20 cellular contexts compared by ENCODE assay signal in the genomic region with DNA sequence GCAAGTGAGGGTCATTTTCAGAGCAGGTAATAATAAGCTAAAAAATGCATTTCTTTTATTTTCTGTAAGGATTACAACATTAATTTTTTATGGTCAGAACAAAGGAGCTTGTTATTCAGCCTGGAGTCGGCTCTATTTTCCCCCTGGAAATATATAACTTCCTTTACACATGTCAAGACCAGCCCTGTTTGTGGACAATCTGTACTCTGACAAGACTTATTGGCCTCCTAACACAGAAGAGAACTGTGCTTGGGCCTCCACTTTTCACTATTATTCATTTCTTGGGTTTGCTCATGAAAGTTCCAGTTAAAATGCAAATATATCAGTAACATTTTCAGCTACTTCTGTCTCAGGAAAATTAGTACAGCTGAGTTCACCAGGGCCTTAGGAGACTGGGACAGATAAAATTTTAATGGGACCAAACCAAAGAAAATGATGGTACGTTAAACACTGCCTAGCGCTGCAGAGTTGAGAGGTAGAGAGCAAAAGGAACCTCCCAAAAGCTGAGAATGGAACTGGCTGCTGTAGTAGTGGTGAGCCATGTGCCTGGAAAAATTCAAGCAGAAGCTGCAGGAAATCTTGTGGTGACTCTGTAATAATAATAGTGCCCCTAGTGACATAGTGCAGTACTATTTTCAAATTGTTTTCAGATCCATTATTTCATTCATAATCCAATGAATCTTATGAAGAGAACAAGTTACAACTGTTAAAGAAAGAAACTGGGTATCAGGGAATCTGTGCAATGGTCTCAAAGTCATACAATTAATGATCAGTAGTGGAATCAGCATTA.
DNase-seq lines count a peak whose midpoint lies in the region; TF ChIP-seq lines count a peak whose summit lies in the region.
"Had no signal": no experiment of that assay in that cellular context is flagged by ENCODE, and none has a peak within 500 bp of the region (broad histone marks: within the 10 kb centered on the region; RNA-seq: fewer than 3 reads in every experiment).

No MANE protein-coding gene starts in this region.

- no peaks in the 10 kb centered on the region for H3K27me3 Mint-ChIP-seq in H9 (ENCODE audit: low read depth)
- H3K27me3 Mint-ChIP-seq: activated naive CD8-positive, alpha-beta T cell treated with anti-CD3 and anti-CD28 coated beads, Interleukin-2, amount 10 ng/mL, durations not matched to agents 7 days and 5 days had no signal

- peaks cover 0 to 2% (median 0%) of the 10 kb centered on the region in 3 experiments; a peak in 1 of 7 replicates for H3K36me3 Mint-ChIP-seq in H9 (ENCODE audit: insufficient read depth in 1 of 3, low read depth in 3 of 3)
- H3K36me3 Mint-ChIP-seq: activated naive CD8-positive, alpha-beta T cell treated with anti-CD3 and anti-CD28 coated beads, Interleukin-2, amount 10 ng/mL, durations not matched to agents 7 days and 5 days; CD8-positive, alpha-beta T cell; immature natural killer cell had no signal

- no peak overlapping the region for H3T11ph ChIP-seq in H9 (ENCODE audit: low read length)

- H3K9me3 ChIP-seq in H9 (ENCODE audit: control insufficient read depth, low read depth, low read length) (no peaks in the 10 kb centered on the region), hepatocyte (ENCODE audit: low read depth) (no peaks in the 10 kb centered on the region), transverse colon (no peaks in the 10 kb centered on the region)
- H3K9me3 ChIP-seq: right lobe of liver had no signal

- H3K79me1 ChIP-seq in H9 (ENCODE audit: insufficient read depth, low read depth, low read length, poor library complexity, severe bottlenecking) = no peaks in the 10 kb centered on the region

- no peak for TF ChIP-seq EP300 in transverse colon (IDR thresholded peaks at IDR 0.05; ENCODE audit: low read depth)

- H4K20me1 ChIP-seq in H9 (ENCODE audit: control insufficient read depth, insufficient read depth, insufficient read length) = no peaks in the 10 kb centered on the region
- no peaks in the 10 kb centered on the region for H4K20me1 ChIP-seq in hepatocyte (ENCODE audit: insufficient read depth, poor library complexity, severe bottlenecking)

- no peak overlapping the region for H2BK15ac ChIP-seq in H9 (ENCODE audit: low read depth, low read length)

- no peak for TF ChIP-seq POLR2A in transverse colon (IDR thresholded peaks at IDR 0.05)

- H2BK5ac ChIP-seq in H9 (ENCODE audit: insufficient read length, low read length) = no peak overlapping the region

- H4K91ac ChIP-seq in H9 (ENCODE audit: insufficient read length, low read depth, low read length) = no peak overlapping the region

- H3K9ac ChIP-seq in H9 (ENCODE audit: extremely low read depth, insufficient read length, low read length) = no peak overlapping the region
- H3K9ac ChIP-seq: KMS-11 had no signal

- H3K27ac ChIP-seq in H9 (ENCODE audit: insufficient read length, low read depth, low read length) = no peak overlapping the region
- H3K27ac ChIP-seq in hepatocyte = no peak overlapping the region
- no peak overlapping the region for H3K27ac ChIP-seq in transverse colon
- H3K27ac ChIP-seq: heart left ventricle, KMS-11, right lobe of liver had no signal

- no peak overlapping the region for H4K8ac ChIP-seq in H9 (replicated peaks; ENCODE audit: insufficient read length, low read depth, low read length)

- no peak overlapping the region for H2BK20ac ChIP-seq in H9 (ENCODE audit: low read depth, low read length, poor library complexity, severe bottlenecking)

- H3K56ac ChIP-seq in H9 (ENCODE audit: insufficient read length, low read depth, low read length) = no peak overlapping the region

- H3K36me3 ChIP-seq in hepatocyte (replicated peaks; ENCODE audit: insufficient read depth, low read depth) (no peaks in the 10 kb centered on the region), transverse colon (no peaks in the 10 kb centered on the region)
- H3K36me3 ChIP-seq: heart left ventricle, right lobe of liver had no signal

- H3K14ac ChIP-seq in H9 (ENCODE audit: insufficient read depth, low read length) = no peak overlapping the region

- H3K79me2 ChIP-seq in H9 (ENCODE audit: insufficient read depth, low read length) = no peaks in the 10 kb centered on the region
- no peaks in the 10 kb centered on the region for H3K79me2 ChIP-seq in hepatocyte

- H2BK12ac ChIP-seq in H9 (ENCODE audit: insufficient read length, low read depth, low read length) = no peak overlapping the region

- H2AK5ac ChIP-seq in H9 (ENCODE audit: insufficient read length, low read length) = no peak overlapping the region

- H3K4me3 Mint-ChIP-seq in H9 = no peak overlapping the region
- H3K4me3 Mint-ChIP-seq: activated CD4-positive, alpha-beta T cell treated with anti-CD3 and anti-CD28 coated beads for 36 hours; activated naive CD8-positive, alpha-beta T cell treated with anti-CD3 and anti-CD28 coated beads, Interleukin-2, amount 10 ng/mL, durations not matched to agents 7 days and 5 days; CD8-positive, alpha-beta T cell; immature natural killer cell had no signal

- in situ Hi-C loops in SK-MEL-5 (cut with HindIII; ENCODE audit: low pct_unique_long_range_greater_than_20kb, low sequenced_read_pairs) (no loop called here), transverse colon (cut with MboI; ENCODE audit: low pct_ligation_motif_present in 1 of 4, low pct_unique_long_range_greater_than_20kb in 1 of 4, low sequenced_read_pairs in 3 of 4) (loop anchor here (25.0 kb wide), 3 partner anchors 206 to 531 kb away; no protein-coding TSS in a partner anchor)

- TF ChIP-seq CTCF in H9 (conservative IDR thresholded peaks at IDR 0.05) = peak; percentile 37; the same call in 2 of the 3 replicates
- peak; percentile 6 for TF ChIP-seq CTCF in hepatocyte (IDR thresholded peaks at IDR 0.05; ENCODE audit: poor library complexity)
- TF ChIP-seq CTCF in retinal pigment epithelial cell (conservative IDR thresholded peaks at IDR 0.05; ENCODE audit: low read depth, low read length) = peak; percentile 29
- TF ChIP-seq CTCF in transverse colon (IDR thresholded peaks at IDR 0.05) = no peak

- H4K5ac ChIP-seq in H9 (ENCODE audit: insufficient read length, low read depth, low read length) = no peak overlapping the region

- no peaks in the 10 kb centered on the region; the same call in 1 of the 2 replicates for H3K4me1 ChIP-seq in H9 (ENCODE audit: insufficient read depth, low read length)
- no peaks in the 10 kb centered on the region for H3K4me1 ChIP-seq in hepatocyte (ENCODE audit: insufficient read depth)
- H3K4me1 ChIP-seq in transverse colon = no peaks in the 10 kb centered on the region
- H3K4me1 ChIP-seq: right lobe of liver had no signal

- no CpG with 5 or more reads among the region's 3 CpGs for WGBS in H9 (ENCODE audit: extremely low coverage, insufficient read length, low lambda C conversion rate)
- WGBS in hepatocyte (ENCODE audit: low lambda C conversion rate, missing lambda C conversion rate) = 82% methylated on average over 3 of the region's 3 CpGs
- WGBS in transverse colon (ENCODE audit: low coverage in 1 of 2), 2 donors = 72 to 76% methylated on average over 3 of the region's 3 CpGs

- H3K27ac Mint-ChIP-seq in H9 = no peak overlapping the region; a peak in 1 of 7 replicates
- H3K27ac Mint-ChIP-seq: activated CD4-positive, alpha-beta T cell treated with anti-CD3 and anti-CD28 coated beads for 36 hours; activated naive CD8-positive, alpha-beta T cell treated with anti-CD3 and anti-CD28 coated beads, Interleukin-2, amount 10 ng/mL, durations not matched to agents 7 days and 5 days; CD8-positive, alpha-beta T cell; immature natural killer cell had no signal

- H3K27me3 ChIP-seq in H9 (ENCODE audit: insufficient read depth, low read length) (no peaks in the 10 kb centered on the region), hepatocyte (no peaks in the 10 kb centered on the region), transverse colon (no peaks in the 10 kb centered on the region)
- H3K27me3 ChIP-seq: heart left ventricle, right lobe of liver had no signal

- no peaks in the 10 kb centered on the region for H3K9me2 ChIP-seq in hepatocyte (replicated peaks; ENCODE audit: insufficient read depth)

- no peak overlapping the region for H2BK120ac ChIP-seq in H9 (ENCODE audit: low read depth, low read length, poor library complexity, severe bottlenecking)

- no peak overlapping the region for H3K23ac ChIP-seq in H9 (ENCODE audit: insufficient read length, low read depth, low read length)

- H3K4ac ChIP-seq in H9 (ENCODE audit: low read depth, low read length) = no peak overlapping the region

- H3K4me3 ChIP-seq in hepatocyte = no peak overlapping the region
- H3K4me3 ChIP-seq in retinal pigment epithelial cell (ENCODE audit: low read length) = no peak overlapping the region
- no peak overlapping the region for H3K4me3 ChIP-seq in transverse colon
- H3K4me3 ChIP-seq: heart left ventricle, right lobe of liver had no signal

- no peak overlapping the region for H2AFZ ChIP-seq in H9 (ENCODE audit: low read length)
- H2AFZ ChIP-seq in hepatocyte = no peak overlapping the region

- H3K18ac ChIP-seq in H9 (ENCODE audit: insufficient read length, low read depth, low read length) = no peak overlapping the region

- DNase-seq in H9 (no peak), SK-MEL-5 (ENCODE audit: low read depth, low spot score) (peak; percentile 1), hepatocyte (ENCODE audit: low spot score) (no peak), retinal pigment epithelial cell (ENCODE audit: low read depth) (no peak), LoVo (ENCODE audit: low spot score) (no peak), transverse colon (no peak), kidney glomerular epithelial cell (lab: John Stamatoyannopoulos, UW) (no peak)
- DNase-seq: activated CD4-positive, alpha-beta T cell treated with anti-CD3 and anti-CD28 coated beads for 36 hours; activated naive CD8-positive, alpha-beta T cell treated with anti-CD3 and anti-CD28 coated beads, Interleukin-2, amount 10 ng/mL, durations not matched to agents 7 days and 5 days; CD8-positive, alpha-beta T cell; cortex of kidney; DMS79 treated with DMSO at 0.1 percent for 48 hours; heart left ventricle; immature natural killer cell; NCI-H1105; NCI-H2081 treated with DMSO at 0.1 percent for 48 hours; occipital lobe; right lobe of liver; stimulated activated naive CD4-positive, alpha-beta T cell had no signal

- peaks cover 0 to 3% of the 10 kb centered on the region in 2 experiments; a peak in 1 of 5 replicates for H3K9me3 Mint-ChIP-seq in H9

- intact Hi-C loops in transverse colon (cut with DNase I; ENCODE audit: low total_unique reads) = no loop called here

- H3K4me1 Mint-ChIP-seq in H9 = peaks cover 5 to 10% of the 10 kb centered on the region in 2 experiments; a peak in 3 of 4 replicates
- H3K4me1 Mint-ChIP-seq: activated CD4-positive, alpha-beta T cell treated with anti-CD3 and anti-CD28 coated beads for 36 hours; activated naive CD8-positive, alpha-beta T cell treated with anti-CD3 and anti-CD28 coated beads, Interleukin-2, amount 10 ng/mL, durations not matched to agents 7 days and 5 days; immature natural killer cell had no signal

- H3K4me2 ChIP-seq in H9 (ENCODE audit: insufficient read depth, insufficient read length, low read length) (no peak overlapping the region), hepatocyte (no peak overlapping the region)
- H3K4me2 ChIP-seq: KMS-11 had no signal

- H3K23me2 ChIP-seq in H9 (ENCODE audit: insufficient read length, low read depth, low read length, poor library complexity, severe bottlenecking) = no peaks in the 10 kb centered on the region

Comparison
In these comparisons a context has a peak if more than half of its experiments do, and no peak if none do; other contexts are left out.
1. CTCF ChIP-seq: peak in H9 (single experiment), hepatocyte (single experiment) and retinal pigment epithelial cell (single experiment); none in transverse colon (0 of 5).